Comparison of ENCODE assay signal across 18 cellular contexts in genomic region chr1:94111879-94112278, GRCh38. TPM values are rescaled to one million over a fixed set of nuclear protein-coding genes. Genes with fewer than 3 reads are reported as not detected.
DNase-seq lines count a peak whose midpoint lies in the region; ATAC-seq and TF ChIP-seq lines count a peak whose summit lies in the region.
"Had no signal": no experiment of that assay in that cellular context is flagged by ENCODE, and none has a peak within 500 bp of the region (broad histone marks: within the 10 kb centered on the region; RNA-seq: fewer than 3 reads in every experiment).

No MANE protein-coding gene starts in this region.

- H3F3A ChIP-seq in smooth muscle cell (ENCODE audit: low read depth) (no peaks in the 10 kb centered on the region), SK-N-SH (replicated peaks; ENCODE audit: insufficient read depth) (no peaks in the 10 kb centered on the region)

- peak overlapping the region; percentile 48 for H2BK12ac ChIP-seq in neuronal stem cell (ENCODE audit: low read length)

- TF ChIP-seq RAD21 in SK-N-SH (IDR thresholded peaks at IDR 0.05; ENCODE audit: low read length), result no peak

- no peak for TF ChIP-seq EP300 in SK-N-SH (IDR thresholded peaks at IDR 0.05; ENCODE audit: borderline replicate concordance in 1 of 2, low read depth in 1 of 2, low read length in 1 of 2)

- peak overlapping the region; percentile 8 for H3K23ac ChIP-seq in neuronal stem cell (ENCODE audit: low read depth, low read length, poor library complexity)

- H2BK5ac ChIP-seq in neuronal stem cell (ENCODE audit: low read length), result no peak overlapping the region

- H2AFZ ChIP-seq in neuronal stem cell (ENCODE audit: low read length) (no peak overlapping the region), smooth muscle cell (ENCODE audit: low read depth) (no peak overlapping the region), SK-N-SH (ENCODE audit: low read depth) (no peak overlapping the region)

- H2AK5ac ChIP-seq in neuronal stem cell (ENCODE audit: low read depth, low read length), result no peak overlapping the region

- H3K9me3 Mint-ChIP-seq in endothelial cell (ENCODE audit: unreplicated experiment), result no peaks in the 10 kb centered on the region

- no CpG with 5 or more reads among the region's 9 CpGs for WGBS in neuronal stem cell (ENCODE audit: extremely low coverage in 2 of 2, insufficient read length in 2 of 2, insufficient replicate concordance in 1 of 2), 2 donors
- 86% methylated on average over 9 of the region's 9 CpGs for WGBS in smooth muscle cell (ENCODE audit: low lambda C conversion rate)
- 76% methylated on average over 9 of the region's 9 CpGs for WGBS in SK-N-SH (ENCODE audit: low lambda C conversion rate)

- POLR2A ChIA-PET in SK-N-SH (lab: Yijun Ruan, JAX), result no interaction called here

- H3K4ac ChIP-seq in neuronal stem cell (ENCODE audit: low read length), result no peak overlapping the region

- TF ChIP-seq CTCF in smooth muscle cell (IDR thresholded peaks at IDR 0.05; ENCODE audit: borderline replicate concordance, insufficient read depth, poor library complexity, severe bottlenecking), result no peak
- no peak for TF ChIP-seq CTCF in endothelial cell (IDR thresholded peaks at IDR 0.05; ENCODE audit: unreplicated experiment)
- no peak for TF ChIP-seq CTCF in SK-N-SH (IDR thresholded peaks at IDR 0.05)

- CTCF ChIA-PET in SK-N-SH (lab: Yijun Ruan, JAX), result no interaction called here

- H4K20me1 ChIP-seq in smooth muscle cell (ENCODE audit: low read depth) (no peaks in the 10 kb centered on the region), SK-N-SH (ENCODE audit: insufficient read depth) (no peaks in the 10 kb centered on the region)

- H4K8ac ChIP-seq in neuronal stem cell (ENCODE audit: low read depth, low read length), result no peak overlapping the region

- no peak overlapping the region for H3K27ac Mint-ChIP-seq in endothelial cell (ENCODE audit: unreplicated experiment)

- H3K4me3 ChIP-seq in neuronal stem cell (ENCODE audit: low read length in 2 of 2), result no peak overlapping the region
- H3K4me3 ChIP-seq in smooth muscle cell, result no peak overlapping the region
- H3K4me3 ChIP-seq in SK-N-SH (ENCODE audit: low read depth in 2 of 2, low read length in 1 of 2), result no peak overlapping the region
- H3K4me3 ChIP-seq: tibial artery had no signal

- ATAC-seq in GM19025 (IDR thresholded peaks at IDR 0.05; ENCODE audit: low read depth, unreplicated experiment), result peak; percentile 76
- ATAC-seq in GM21786 (IDR thresholded peaks at IDR 0.05; ENCODE audit: unreplicated experiment), result peak; percentile 61
- ATAC-seq in HG03439 (IDR thresholded peaks at IDR 0.05; ENCODE audit: unreplicated experiment), result peak; percentile 74
- ATAC-seq: foreskin keratinocyte had no signal

- peaks cover 0 to 2% (median 0%) of the 10 kb centered on the region in 3 experiments for H3K27me3 ChIP-seq in neuronal stem cell (ENCODE audit: control insufficient read depth in 3 of 3, insufficient read depth in 3 of 3, low read depth in 1 of 3, low read length in 3 of 3)
- no peaks in the 10 kb centered on the region for H3K27me3 ChIP-seq in smooth muscle cell (ENCODE audit: low read depth)
- H3K27me3 ChIP-seq in SK-N-SH (ENCODE audit: insufficient read depth), result no peaks in the 10 kb centered on the region
- H3K27me3 ChIP-seq: tibial artery had no signal

- DNase-seq in neuronal stem cell (ENCODE audit: low spot score), result no peak
- DNase-seq in smooth muscle cell (lab: John Stamatoyannopoulos, UW; ENCODE audit: unreplicated experiment), result no peak
- DNase-seq in endothelial cell (ENCODE audit: low spot score), result no peak
- no peak for DNase-seq in NCI-H748 treated with DMSO at 0.1 percent for 48 hours (lab: John Stamatoyannopoulos, UW)
- DNase-seq in SK-N-SH, result no peak
- DNase-seq: activated CD4-positive, alpha-beta T cell treated with anti-CD3 and anti-CD28 coated beads for 48 hours; activated CD8-positive, alpha-beta memory T cell treated with anti-CD3 and anti-CD28 coated beads, Interleukin-2, amount 50 U/mL, for 48 hours; activated naive CD4-positive, alpha-beta T cell; Calu3; foreskin keratinocyte; NCI-H1436 treated with DMSO at 0.1 percent for 48 hours; tibial artery had no signal

- no peak overlapping the region for H3K18ac ChIP-seq in neuronal stem cell (ENCODE audit: low read length)

- no peak overlapping the region for H3K14ac ChIP-seq in neuronal stem cell (ENCODE audit: low read length)

- no peaks in the 10 kb centered on the region for H3K36me3 ChIP-seq in neuronal stem cell (replicated peaks in 1 of 2; ENCODE audit: control insufficient read depth in 2 of 2, insufficient read depth in 2 of 2, low read length in 2 of 2)
- H3K36me3 ChIP-seq in smooth muscle cell (ENCODE audit: low read depth), result no peaks in the 10 kb centered on the region
- H3K36me3 ChIP-seq in SK-N-SH (replicated peaks in 1 of 2; ENCODE audit: control insufficient read depth in 1 of 2, insufficient read depth in 2 of 2, low read length in 1 of 2), result no peaks in the 10 kb centered on the region
- H3K36me3 ChIP-seq: tibial artery had no signal

- H3K27ac ChIP-seq in neuronal stem cell (replicated peaks; ENCODE audit: low read length), result no peak overlapping the region
- H3K27ac ChIP-seq in smooth muscle cell (ENCODE audit: low read depth), result no peak overlapping the region
- no peak overlapping the region for H3K27ac ChIP-seq in SK-N-SH (ENCODE audit: low read depth in 2 of 2, low read length in 1 of 2)
- H3K27ac ChIP-seq: foreskin keratinocyte, KMS-11, tibial artery had no signal

- H3K4me2 ChIP-seq in neuronal stem cell (ENCODE audit: insufficient read depth, low read length, poor library complexity, severe bottlenecking) (no peak overlapping the region), smooth muscle cell (no peak overlapping the region), SK-N-SH (no peak overlapping the region)
- H3K4me2 ChIP-seq: KMS-11 had no signal

- no peak overlapping the region for H3K4me3 Mint-ChIP-seq in endothelial cell (ENCODE audit: unreplicated experiment)

- no peak overlapping the region for H3K9ac ChIP-seq in neuronal stem cell (ENCODE audit: low read depth, low read length, poor library complexity)
- H3K9ac ChIP-seq in smooth muscle cell (ENCODE audit: low read depth), result no peak overlapping the region
- no peak overlapping the region for H3K9ac ChIP-seq in SK-N-SH
- H3K9ac ChIP-seq: KMS-11 had no signal

- H3K4me1 ChIP-seq in neuronal stem cell (ENCODE audit: control insufficient read depth in 2 of 2, insufficient read depth in 1 of 2, low read depth in 1 of 2, low read length in 2 of 2) (peaks cover 10 to 15% of the 10 kb centered on the region in 2 donors), smooth muscle cell (ENCODE audit: low read depth) (peaks cover 17% of the 10 kb centered on the region), SK-N-SH (ENCODE audit: control insufficient read depth in 1 of 2, insufficient read depth in 2 of 2, low read depth in 1 of 2, low read length in 1 of 2) (peaks cover 3 to 13% of the 10 kb centered on the region in 2 experiments; a peak in 3 of 4 replicates)
- H3K4me1 ChIP-seq: foreskin keratinocyte had no signal

- H3K4me1 Mint-ChIP-seq in endothelial cell (ENCODE audit: unreplicated experiment), result peaks cover 58% of the 10 kb centered on the region

- H3K79me2 ChIP-seq in smooth muscle cell (ENCODE audit: low read depth), result no peaks in the 10 kb centered on the region
- H3K79me2 ChIP-seq in SK-N-SH (ENCODE audit: insufficient read depth), result no peaks in the 10 kb centered on the region

- no peak overlapping the region for H2BK15ac ChIP-seq in neuronal stem cell (ENCODE audit: low read length)

- H3K27me3 Mint-ChIP-seq in endothelial cell (ENCODE audit: unreplicated experiment), result peaks cover 18% of the 10 kb centered on the region

- no peak overlapping the region for H4K91ac ChIP-seq in neuronal stem cell (ENCODE audit: low read depth, low read length, poor library complexity)

- no peaks in the 10 kb centered on the region for H3K79me1 ChIP-seq in neuronal stem cell (ENCODE audit: low read depth, low read length)

- H3K9me3 ChIP-seq in neuronal stem cell (replicated peaks in 1 of 2; ENCODE audit: control insufficient read depth in 2 of 2, insufficient read depth in 1 of 2, low read depth in 1 of 2, low read length in 2 of 2), result peaks cover 0 to 2% of the 10 kb centered on the region in 2 donors
- no peaks in the 10 kb centered on the region for H3K9me3 ChIP-seq in smooth muscle cell (replicated peaks; ENCODE audit: low read depth)
- H3K9me3 ChIP-seq in SK-N-SH, result no peaks in the 10 kb centered on the region
- H3K9me3 ChIP-seq: tibial artery had no signal

- H2BK120ac ChIP-seq in neuronal stem cell (ENCODE audit: low read depth, low read length), result no peak overlapping the region

- peaks cover 12% of the 10 kb centered on the region for H3K36me3 Mint-ChIP-seq in endothelial cell (ENCODE audit: low read depth, unreplicated experiment)

- no peaks in the 10 kb centered on the region for H3K9me2 ChIP-seq in SK-N-SH

TF ChIP-seq in SK-N-SH, 30 proteins besides CTCF, POLR2A, EP300 and RAD21 (continues in another document):
- TF ChIP-seq PBX3 (IDR thresholded peaks at IDR 0.05), result no peak
- TF ChIP-seq GATA2 (CRISPR knock-in tag; IDR thresholded peaks at IDR 0.05), result no peak
- no peak for TF ChIP-seq TEAD4 (IDR thresholded peaks at IDR 0.05; ENCODE audit: borderline replicate concordance, insufficient read depth)
- no peak for TF ChIP-seq FOXJ3 (CRISPR knock-in tag; IDR thresholded peaks at IDR 0.05)
- TF ChIP-seq USF2 (IDR thresholded peaks at IDR 0.05; ENCODE audit: borderline replicate concordance, low read depth, low read length), result no peak

RNA-seq across cellular contexts. Expression of gene ABCA4, which starts 9.1 kb away (rescaled TPM):
- 0.71 TPM for polyA plus RNA-seq in neuronal stem cell (2013, experiment 1 of 2)
- 0.66 TPM for polyA plus RNA-seq in neuronal stem cell (2013, experiment 2 of 2)
- total RNA-seq in smooth muscle cell (0.99 and 1.5 TPM in 2 replicates), endothelial cell (ENCODE audit: unreplicated experiment) (51.7 TPM)
- polyA plus RNA-seq in smooth muscle cell (0.46 and 1.6 TPM in 2 replicates), SK-N-SH (2012; rRNA removed) (0.03 and 0.06 TPM in 2 replicates)
- polyA plus RNA-seq in SK-N-SH (2012; cell fraction: cytosol; rRNA removed), result 0.04 TPM in 1 of 2 replicates, not detected in the other
- 0.16 and 0.35 TPM in 2 replicates for polyA plus RNA-seq in SK-N-SH (2012; cell fraction: nucleus; rRNA removed)
- total RNA-seq: foreskin keratinocyte, H1 had no signal
- polyA plus RNA-seq: foreskin keratinocyte, neural cell had no signal

Comparison
In these comparisons a context has a peak if more than half of its experiments do, and no peak if none do; other contexts are left out.
1. RNA of gene ABCA4, which starts 9.1 kb away (total RNA-seq): 51.7 TPM in endothelial cell (single experiment); 0.99 to 1.5 TPM in smooth muscle cell; every median in the first group is over 10 times any median in the second.
2. Peak in every context shown above with its lines, with median percentiles within 50 percentile points of each other: ATAC-seq.